9 cellular contexts compared by ENCODE assay signal in genomic region chr12:57483466-57483865, GRCh38. TPM values are rescaled to one million over a fixed set of nuclear protein-coding genes. Genes with fewer than 3 reads are reported as not detected.
DNase-seq lines count a peak whose midpoint lies in the region; ATAC-seq and TF ChIP-seq lines count a peak whose summit lies in the region.
"Had no signal": no experiment of that assay in that cellular context is flagged by ENCODE, and none has a peak within 500 bp of the region (broad histone marks: within the 10 kb centered on the region; RNA-seq: fewer than 3 reads in every experiment).

No MANE protein-coding gene starts in this region.

- H3K18ac ChIP-seq in trophoblast cell (ENCODE audit: low read length) = no peak overlapping the region

- H2BK5ac ChIP-seq in trophoblast cell (ENCODE audit: low read depth, low read length, poor library complexity) = no peak overlapping the region

- no peak overlapping the region for H2BK12ac ChIP-seq in trophoblast cell (ENCODE audit: low read length)

- H3K36me3 ChIP-seq in trophoblast cell (ENCODE audit: control insufficient read depth in 1 of 2, insufficient read depth in 2 of 2, low read length in 2 of 2) (no peaks in the 10 kb centered on the region), MM.1S (replicated peaks; ENCODE audit: insufficient read depth, low read length) (no peaks in the 10 kb centered on the region)

- H4K20me1 ChIP-seq in MM.1S (ENCODE audit: insufficient read depth, low read length) = no peaks in the 10 kb centered on the region

- H2AFZ ChIP-seq in trophoblast cell (ENCODE audit: insufficient read depth, low read length, poor library complexity) (no peak overlapping the region), MM.1S (ENCODE audit: low read length) (no peak overlapping the region)

- H3K79me1 ChIP-seq in trophoblast cell (ENCODE audit: low read length) = peaks cover 3% of the 10 kb centered on the region

- H3F3A ChIP-seq in MM.1S (ENCODE audit: insufficient read depth, low read length) = 0 out of 2 replicates have a peak, but pooled peaks cover 4% of the 10 kb centered on the region

- H3K14ac ChIP-seq in trophoblast cell (ENCODE audit: low read length) = no peak overlapping the region

- H3K27ac ChIP-seq in trophoblast cell (ENCODE audit: low read depth, low read length) (no peak overlapping the region), MM.1S (ENCODE audit: low read length) (no peak overlapping the region)

- H3K4me1 ChIP-seq in trophoblast cell (ENCODE audit: control insufficient read depth in 1 of 2, insufficient read depth in 2 of 2, low read length in 2 of 2) (peaks cover 3 to 4% of the 10 kb centered on the region in 2 experiments), MM.1S (ENCODE audit: low read length) (0 out of 2 replicates have a peak, but pooled peaks cover 3% of the 10 kb centered on the region)

- no peak overlapping the region for H4K8ac ChIP-seq in trophoblast cell (ENCODE audit: low read depth, low read length)

- no peak overlapping the region for H3K23ac ChIP-seq in trophoblast cell (ENCODE audit: low read length)

- H3K4me2 ChIP-seq in trophoblast cell (ENCODE audit: low read length) (no peak overlapping the region), MM.1S (ENCODE audit: low read depth, low read length) (no peak overlapping the region)

- no peaks in the 10 kb centered on the region for H3K9me2 ChIP-seq in MM.1S (replicated peaks; ENCODE audit: insufficient read depth, low read length)

- in situ Hi-C loops in Caki2 (cut with HindIII; ENCODE audit: low pct_unique_long_range_greater_than_20kb, low sequenced_read_pairs) = no loop called here

- H3K4me3 ChIP-seq in trophoblast cell (ENCODE audit: low read depth, low read length) = no peak overlapping the region
- no peak overlapping the region for H3K4me3 ChIP-seq in MM.1S (ENCODE audit: low read length)

- H4K12ac ChIP-seq in trophoblast cell (ENCODE audit: low read depth, low read length) = no peak overlapping the region

- H3K9me3 ChIP-seq in trophoblast cell (ENCODE audit: insufficient read depth, low read depth, low read length) (no peaks in the 10 kb centered on the region), MM.1S (replicated peaks; ENCODE audit: insufficient read depth, low read length) (no peaks in the 10 kb centered on the region)

- H4K91ac ChIP-seq in trophoblast cell (ENCODE audit: low read depth, low read length) = no peak overlapping the region

- H3K4ac ChIP-seq in trophoblast cell (ENCODE audit: low read depth, low read length) = no peak overlapping the region

- WGBS in trophoblast cell (ENCODE audit: extremely low coverage, insufficient coverage, insufficient read length) = no CpG with 5 or more reads among the region's 5 CpGs

- TF ChIP-seq CTCF in MM.1S (IDR thresholded peaks at IDR 0.05; ENCODE audit: low read length) = no peak

- H3K27me3 ChIP-seq in trophoblast cell (ENCODE audit: insufficient read depth, low read length) = no peaks in the 10 kb centered on the region
- H3K27me3 ChIP-seq in MM.1S (replicated peaks; ENCODE audit: insufficient read depth, low read length) = no peaks in the 10 kb centered on the region

- H3K79me2 ChIP-seq in trophoblast cell (ENCODE audit: control insufficient read depth, insufficient read depth, low read length, poor library complexity) = peaks cover 5% of the 10 kb centered on the region
- peaks cover 11% of the 10 kb centered on the region for H3K79me2 ChIP-seq in MM.1S (ENCODE audit: low read length)

- no peak overlapping the region for H2AK5ac ChIP-seq in trophoblast cell (ENCODE audit: low read length)

- H2BK120ac ChIP-seq in trophoblast cell (ENCODE audit: insufficient read depth, low read length, poor library complexity) = no peak overlapping the region

- DNase-seq in Caki2 (ENCODE audit: low read depth) (peak; percentile 59), fibroblast of peridontal ligament (ENCODE audit: extremely low read depth) (peak; percentile 62), trophoblast cell (peak; percentile 87 to 94), MM.1S (no peak)
- DNase-seq: NCI-H2227 treated with DMSO at 0.1 percent for 48 hours had no signal

- no peak overlapping the region for H3K9ac ChIP-seq in trophoblast cell (ENCODE audit: low read length)
- no peak overlapping the region for H3K9ac ChIP-seq in MM.1S (ENCODE audit: low read length)

- peak; percentile 45 for ATAC-seq in SK-N-SH treated with all-trans-retinoic acid at 6 μM for 48 hours
- ATAC-seq in GM19023 (IDR thresholded peaks at IDR 0.05; ENCODE audit: unreplicated experiment) = no peak
- no peak for ATAC-seq in HG03196 (IDR thresholded peaks at IDR 0.05; ENCODE audit: unreplicated experiment)

TF ChIP-seq in SK-N-SH treated with all-trans-retinoic acid at 6 μM for 48 hours, 23 proteins besides CTCF, POLR2A, EP300 and RAD21:
- no peak for TF ChIP-seq PPARA (CRISPR knock-in tag; IDR thresholded peaks at IDR 0.05; ENCODE audit: borderline replicate concordance)
- no peak for TF ChIP-seq GLIS3 (CRISPR knock-in tag; IDR thresholded peaks at IDR 0.05)

RNA-seq across cellular contexts. Expression of gene ARHGAP9, which starts 3.8 kb away (rescaled TPM):
- total RNA-seq in Caki2 (2014; rRNA removed; shearing (Covaris generic); ENCODE audit: low replicate concordance) = not detected in 2 replicates
- 0.26 and 0.49 TPM in 2 replicates for polyA plus RNA-seq in trophoblast cell (2013)

RNA-seq across cellular contexts. Expression of gene MARS1, which starts 4.4 kb away (rescaled TPM):
- 285 and 315 TPM in 2 replicates for total RNA-seq in Caki2 (2014; rRNA removed; shearing (Covaris generic); ENCODE audit: low replicate concordance)
- polyA plus RNA-seq in trophoblast cell (2013) = 418 and 476 TPM in 2 replicates

RNA-seq across cellular contexts. Expression of gene GLI1, which starts 23.9 kb away (rescaled TPM):
- 0.57 and 1.8 TPM in 2 replicates for total RNA-seq in Caki2 (2014; rRNA removed; shearing (Covaris generic); ENCODE audit: low replicate concordance)
- polyA plus RNA-seq in trophoblast cell (2013) = 1.4 and 2.3 TPM in 2 replicates

RNA-seq across cellular contexts. Expression of gene INHBE, which starts 28.4 kb away (rescaled TPM):
- total RNA-seq in Caki2 (2014; rRNA removed; shearing (Covaris generic); ENCODE audit: low replicate concordance) = not detected in 2 replicates
- polyA plus RNA-seq in trophoblast cell (2013) = 0.26 and 0.46 TPM in 2 replicates
- total RNA-seq: frontal cortex had no signal

RNA-seq across cellular contexts. Expression of gene DDIT3, which starts 36.8 kb away (rescaled TPM):
- 19.6 and 64.7 TPM in 2 replicates for total RNA-seq in Caki2 (2014; rRNA removed; shearing (Covaris generic); ENCODE audit: low replicate concordance)
- 106 and 110 TPM in 2 replicates for polyA plus RNA-seq in trophoblast cell (2013)
